In genomic region chr3:61200255-61200654, GRCh38 we compare ENCODE assay signal across 25 cellular contexts. TPM values are rescaled to one million over a fixed set of nuclear protein-coding genes. Genes with fewer than 3 reads are reported as not detected.
"Had no signal": no experiment of that assay in that cellular context is flagged by ENCODE, and none has a peak within 500 bp of the region (broad histone marks: within the 10 kb centered on the region; RNA-seq: fewer than 3 reads in every experiment).

No MANE protein-coding gene starts in this region.

- H3K36me3 ChIP-seq: esophagus muscularis mucosa, ovary, prostate gland, sigmoid colon, stomach, thyroid gland, upper lobe of left lung had no signal

- FAIRE-seq: bronchial epithelial cell, colon, islet of Langerhans had no signal

- H3K4me2 ChIP-seq: smooth muscle cell had no signal

- H3K27ac ChIP-seq: esophagus muscularis mucosa, foreskin keratinocyte, ovary, prostate gland, sigmoid colon, stomach, thyroid gland, upper lobe of left lung had no signal

- DNase-seq: activated CD4-positive, alpha-beta T cell treated with anti-CD3 and anti-CD28 coated beads, Interleukin-2, amount 50 U/mL, for 1 hour; activated CD8-positive, alpha-beta T cell treated with anti-CD3 and anti-CD28 coated beads for 36 hours; activated naive CD8-positive, alpha-beta T cell treated with anti-CD3 and anti-CD28 coated beads, Interleukin-2, amount 50 U/mL, for 24 hours; activated T-cell treated with anti-CD3 and anti-CD28 coated beads, Interleukin-2, amount 50 U/mL, for 4 hours; amygdala; dermis blood vessel endothelial cell; effector CD4-positive, alpha-beta T cell; foreskin keratinocyte; mammary epithelial cell; naive thymus-derived CD4-positive, alpha-beta T cell; ovary; sigmoid colon; stimulated activated CD4-positive, alpha-beta T cell treated with anti-CD3 and anti-CD28 coated beads, Interleukin-2, amount 100 ng/mL, for 24 hours; stimulated activated naive B cell treated with anti-CD40 and anti-IgM and Interleukin-4, amounts not matched to agents 10 μg/mL and 1 μg/mL and 100 μg/mL, for 72 hours; stomach; T-helper 2 cell; thyroid gland; upper lobe of left lung had no signal

- H3K4me3 ChIP-seq: esophagus muscularis mucosa, ovary, prostate gland, sigmoid colon, smooth muscle cell, stomach, thyroid gland, upper lobe of left lung had no signal

- H3K9me3 ChIP-seq: esophagus muscularis mucosa, ovary, prostate gland, sigmoid colon, stomach, thyroid gland, upper lobe of left lung had no signal

- H3K4me1 ChIP-seq: foreskin keratinocyte, prostate gland, stomach, thyroid gland, upper lobe of left lung had no signal

- H3K27me3 ChIP-seq: esophagus muscularis mucosa, foreskin keratinocyte, ovary, sigmoid colon, stomach, thyroid gland, upper lobe of left lung had no signal

RNA-seq across cellular contexts. Expression of gene FHIT, which starts 51.0 kb away (rescaled TPM):
- polyA plus RNA-seq: neural cell had no signal
